Comparison of ENCODE assay signal across 20 cellular contexts in the genomic region with DNA sequence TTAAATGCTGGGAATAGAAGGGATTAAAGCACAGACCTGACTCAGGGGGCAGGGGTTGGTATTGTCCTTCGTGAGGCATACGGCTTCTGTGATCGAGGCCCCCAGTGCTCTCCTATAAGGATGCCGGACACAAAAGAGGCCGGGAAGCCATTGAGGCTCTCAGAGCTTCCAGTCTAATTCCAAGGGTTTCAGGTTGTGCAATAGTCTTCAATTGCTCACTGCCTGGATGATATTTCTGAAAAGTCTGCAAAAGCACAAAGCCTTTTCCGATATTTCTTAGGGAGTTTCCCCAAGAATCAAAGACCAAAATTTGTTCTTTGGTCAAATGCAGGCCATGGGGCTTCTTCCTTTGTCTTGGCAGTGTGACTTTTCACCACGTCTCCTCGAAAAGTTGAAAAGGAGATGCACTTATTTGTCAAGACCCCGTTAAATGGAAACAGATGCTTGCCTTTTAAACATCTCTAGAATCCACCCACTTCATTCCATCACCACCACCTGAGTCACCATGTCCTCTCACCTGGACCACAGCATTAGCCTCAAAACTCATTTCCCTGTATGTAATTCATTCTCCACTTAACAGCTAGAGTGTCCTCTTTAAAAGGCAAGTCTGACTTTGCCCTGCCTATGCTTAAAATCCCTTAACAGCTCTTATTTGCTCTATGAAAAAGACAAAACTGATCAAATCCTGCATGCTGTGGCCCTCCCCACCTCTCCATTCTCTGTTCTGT.
A peak's percentile ranks its signal among the peaks of the same experiment; 100 is the strongest.
DNase-seq lines count a peak whose midpoint lies in the region; ATAC-seq, FAIRE-seq and TF ChIP-seq lines count a peak whose summit lies in the region.
"Had no signal": no experiment of that assay in that cellular context is flagged by ENCODE, and none has a peak within 500 bp of the region (broad histone marks: within the 10 kb centered on the region; RNA-seq: fewer than 3 reads in every experiment).

No MANE protein-coding gene starts in this region.

- no peaks in the 10 kb centered on the region for H3K36me3 ChIP-seq in adipocyte (ENCODE audit: control insufficient read depth, insufficient read depth, low read length, severe bottlenecking)
- no peaks in the 10 kb centered on the region for H3K36me3 ChIP-seq in HepG2 (replicated peaks in 1 of 2; ENCODE audit: control insufficient read depth in 1 of 2, insufficient read depth in 2 of 2, low read length in 2 of 2)
- H3K36me3 ChIP-seq: esophagus muscularis mucosa, SJSA1 had no signal

- no TSS peak for BruUV-seq in HepG2 (replicated peaks; lab: Mats Ljungman, UMichigan)

- peak overlapping the region; percentile 7 for H3K4me3 ChIP-seq in adipocyte (ENCODE audit: low read length)
- H3K4me3 ChIP-seq in HepG2 (replicated peaks in 1 of 3; ENCODE audit: insufficient read depth in 1 of 3, low read depth in 2 of 3, low read length in 3 of 3): no peak overlapping the region
- H3K4me3 ChIP-seq: esophagus muscularis mucosa, GM23338, SJSA1 had no signal

- in situ Hi-C loops in HepG2 (cut with HindIII; ENCODE audit: extremely low pct_ligation_motif_present, low pct_unique_long_range_greater_than_20kb): no loop called here

- H3K4me1 ChIP-seq in adipocyte (ENCODE audit: control insufficient read depth, insufficient read depth, low read length) (peaks cover 68% of the 10 kb centered on the region), HepG2 (ENCODE audit: insufficient read depth, low read length) (no peaks in the 10 kb centered on the region)

- H3K9ac ChIP-seq in adipocyte (ENCODE audit: low read length): peak overlapping the region; percentile 64
- no peak overlapping the region for H3K9ac ChIP-seq in HepG2 (ENCODE audit: insufficient read depth, low read depth, low read length)

- no peaks in the 10 kb centered on the region for H3K27me3 ChIP-seq in adipocyte (replicated peaks; ENCODE audit: control insufficient read depth, insufficient read depth, low read length)
- H3K27me3 ChIP-seq in HepG2 (ENCODE audit: control insufficient read depth in 1 of 2, insufficient read depth in 2 of 2, low read length in 2 of 2): peaks cover 0 to 19% of the 10 kb centered on the region in 2 experiments; a peak in 2 of 5 replicates
- H3K27me3 ChIP-seq: esophagus muscularis mucosa, SJSA1 had no signal

- H4K20me1 ChIP-seq in HepG2 (ENCODE audit: insufficient read depth, low read length): no peaks in the 10 kb centered on the region

- H3K4me2 ChIP-seq in HepG2 (ENCODE audit: low read depth, low read length): no peak overlapping the region
- H3K4me2 ChIP-seq: GM23338 had no signal

- FAIRE-seq in HepG2 (lab: Jason Lieb, UNC) (no peak), GM19239 (lab: Jason Lieb, UNC) (no peak)
- FAIRE-seq: astrocyte, TTC549, urothelium cell line had no signal

- H2AFZ ChIP-seq in HepG2 (ENCODE audit: low read length): no peak overlapping the region
- H2AFZ ChIP-seq: GM23338 had no signal

- TF ChIP-seq RAD21 in HepG2 (CRISPR knock-in tag; IDR thresholded peaks at IDR 0.05): no peak

- ATAC-seq in activated CD4-positive, CD25-positive, alpha-beta regulatory T cell treated with anti-CD3 and anti-CD28 coated beads, Interleukin-2, amount 50 U/mL, for 24 hours: peak; percentile 64 to 72
- ATAC-seq in HepG2: no peak
- ATAC-seq: GM23338, left lobe of liver had no signal

- no peaks in the 10 kb centered on the region for H3K79me2 ChIP-seq in HepG2 (ENCODE audit: insufficient read depth, low read length)

- intact Hi-C loops in HepG2 (cut with micrococcal nuclease; ENCODE audit: unreplicated experiment): no loop called here

- CTCF ChIA-PET in HepG2 (lab: Yijun Ruan, JAX; ENCODE audit: low intra/inter-chr PET ratio, low total read pairs): no interaction called here

- TF ChIP-seq CTCF in HepG2 (CRISPR knock-in tag; IDR thresholded peaks at IDR 0.05) (no peak), GM10266 (IDR thresholded peaks at IDR 0.05; ENCODE audit: control insufficient read depth, insufficient read depth, low read depth, missing control alignments) (no peak)

- 17% methylated on average over 9 of the region's 9 CpGs for WGBS in HepG2 (ENCODE audit: low lambda C conversion rate)

- POLR2A ChIA-PET in HepG2 (lab: Yijun Ruan, JAX): no interaction called here

- no peak overlapping the region for H3K27ac ChIP-seq in HepG2 (ENCODE audit: extremely low read length, insufficient read depth, low read length)
- H3K27ac ChIP-seq: SJSA1 had no signal

- peaks cover 18% of the 10 kb centered on the region for H3K9me3 ChIP-seq in adipocyte (ENCODE audit: control insufficient read depth, low read length)
- no peaks in the 10 kb centered on the region for H3K9me3 ChIP-seq in HepG2 (ENCODE audit: low read length)

- no peak for TF ChIP-seq POLR2A in HepG2 (IDR thresholded peaks at IDR 0.05; ENCODE audit: insufficient read depth in 1 of 2, low read depth in 2 of 2, low read length in 2 of 2)

- no peak for DNase-seq in activated CD4-positive, CD25-positive, alpha-beta regulatory T cell treated with anti-CD3 and anti-CD28 coated beads, Interleukin-2, amount 50 U/mL, for 72 hours
- DNase-seq in DMS79 (lab: John Stamatoyannopoulos, UW): peak; percentile 83
- peak; percentile 44 for DNase-seq in adipocyte (ENCODE audit: low read depth)
- no peak for DNase-seq in HepG2 (ENCODE audit: low spot score)
- no peak for DNase-seq in GM19239 (ENCODE audit: insufficient read length, low spot score)
- no peak for DNase-seq in GM10266 (ENCODE audit: extremely low spot score)
- DNase-seq in middle frontal gyrus (ENCODE audit: extremely low spot score, low spot score): no peak
- DNase-seq: COR-L47; hypothalamus; naive B cell; NCI-H2227 treated with DMSO at 0.1 percent for 48 hours; stimulated activated CD4-positive, alpha-beta T cell treated with anti-CD3 and anti-CD28 coated beads, Interleukin-2, amount 100 ng/mL, for 24 hours had no signal

- no peak for TF ChIP-seq EP300 in HepG2 (IDR thresholded peaks at IDR 0.05; ENCODE audit: low read depth in 2 of 2, low read length in 2 of 2)
- no peak for TF ChIP-seq EP300 in HepG2 (CRISPR knock-in tag; IDR thresholded peaks at IDR 0.05; ENCODE audit: borderline replicate concordance)

TF ChIP-seq in HepG2, 621 proteins besides CTCF, POLR2A, EP300 and RAD21:
- TF ChIP-seq, protein P1, sequence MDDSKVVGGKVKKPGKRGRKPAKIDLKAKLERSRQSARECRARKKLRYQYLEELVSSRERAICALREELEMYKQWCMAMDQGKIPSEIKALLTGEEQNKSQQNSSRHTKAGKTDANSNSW (CRISPR knock-in tag; IDR thresholded peaks at IDR 0.05; ENCODE audit: borderline replicate concordance): no peak
- TF ChIP-seq CEBPB (IDR thresholded peaks at IDR 0.05; ENCODE audit: borderline replicate concordance, low read depth, low read length): 0 out of 2 replicates have a peak, but pooled peaks have one; percentile 15

Comparison
In these comparisons a context has a peak if more than half of its experiments do, and no peak if none do; other contexts are left out.
1. DNase-seq: peak in DMS79 (single experiment) and adipocyte (single experiment); none in activated CD4-positive, CD25-positive, alpha-beta regulatory T cell treated with anti-CD3 and anti-CD28 coated beads, Interleukin-2, amount 50 U/mL, for 72 hours (single experiment), HepG2 (single experiment), GM19239 (single experiment), GM10266 (single experiment) and middle frontal gyrus (single experiment).